In the genomic region with DNA sequence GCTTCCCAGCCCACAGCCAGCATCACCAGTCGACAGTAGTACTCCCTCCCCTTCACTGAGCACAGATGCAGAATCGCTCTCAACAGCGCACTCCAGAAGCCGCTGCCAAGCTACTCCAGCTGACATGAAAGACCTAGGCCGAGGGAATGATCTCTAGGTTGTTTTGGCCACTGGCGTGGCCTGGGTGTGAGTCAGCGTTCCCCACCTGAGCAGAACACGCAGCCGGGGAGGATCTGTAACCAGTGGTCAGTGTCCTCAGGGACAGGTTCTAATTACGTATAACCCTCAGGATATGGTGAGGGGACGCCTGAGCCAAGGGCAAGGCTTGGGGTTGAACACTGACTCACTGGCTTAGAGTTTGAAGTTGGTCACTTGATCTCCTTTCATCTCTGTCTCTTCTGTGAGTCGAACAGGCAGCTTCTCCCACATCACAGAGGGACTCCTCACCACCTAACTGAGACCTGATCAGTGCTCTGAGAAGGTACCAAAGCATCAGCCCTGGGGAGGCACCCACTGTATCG, we compare ENCODE assay signal across 1 cellular context.
TF ChIP-seq lines count a peak whose summit lies in the region.

No MANE protein-coding gene starts in this region.

TF ChIP-seq in K562, 482 proteins besides CTCF, POLR2A, EP300 and RAD21 (continued from another document and continues in another):
- TF ChIP-seq, protein P1, sequence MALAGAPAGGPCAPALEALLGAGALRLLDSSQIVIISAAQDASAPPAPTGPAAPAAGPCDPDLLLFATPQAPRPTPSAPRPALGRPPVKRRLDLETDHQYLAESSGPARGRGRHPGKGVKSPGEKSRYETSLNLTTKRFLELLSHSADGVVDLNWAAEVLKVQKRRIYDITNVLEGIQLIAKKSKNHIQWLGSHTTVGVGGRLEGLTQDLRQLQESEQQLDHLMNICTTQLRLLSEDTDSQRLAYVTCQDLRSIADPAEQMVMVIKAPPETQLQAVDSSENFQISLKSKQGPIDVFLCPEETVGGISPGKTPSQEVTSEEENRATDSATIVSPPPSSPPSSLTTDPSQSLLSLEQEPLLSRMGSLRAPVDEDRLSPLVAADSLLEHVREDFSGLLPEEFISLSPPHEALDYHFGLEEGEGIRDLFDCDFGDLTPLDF (CRISPR knock-in tag; IDR thresholded peaks at IDR 0.05), result no peak
- TF ChIP-seq ESRRA (IDR thresholded peaks at IDR 0.05; ENCODE audit: borderline replicate concordance, low read depth) (peak; percentile 56; the same call in 1 of the 2 replicates), ZBED1 (IDR thresholded peaks at IDR 0.05) (no peak), RBM22 (IDR thresholded peaks at IDR 0.05; ENCODE audit: low read depth, low read length, poor library complexity, severe bottlenecking) (no peak), MYNN (IDR thresholded peaks at IDR 0.05) (no peak), MYNN (CRISPR knock-in tag; IDR thresholded peaks at IDR 0.05) (no peak), TCF7 (IDR thresholded peaks at IDR 0.05; ENCODE audit: borderline replicate concordance) (no peak), DPF2 (IDR thresholded peaks at IDR 0.05) (peak; percentile 50), CTBP1 (IDR thresholded peaks at IDR 0.05; ENCODE audit: borderline replicate concordance) (peak; percentile 81), TEAD2 (tag; IDR thresholded peaks at IDR 0.05) (no peak), ZNF316 (IDR thresholded peaks at IDR 0.05) (peak; percentile 81), ZNF197 (CRISPR knock-in tag; IDR thresholded peaks at IDR 0.05; ENCODE audit: low read depth) (no peak), ZFP36 (IDR thresholded peaks at IDR 0.05; ENCODE audit: low read depth, low read length, partially characterized antibody) (no peak), ZNF146 (CRISPR knock-in tag; IDR thresholded peaks at IDR 0.05; ENCODE audit: unreplicated experiment) (no peak), KAT8 (IDR thresholded peaks at IDR 0.05; ENCODE audit: low read depth) (no peak), CCNT2 (IDR thresholded peaks at IDR 0.05; ENCODE audit: borderline replicate concordance, extremely low read depth, insufficient read length, low read depth, low read length) (no peak), ZNF695 (CRISPR knock-in tag; IDR thresholded peaks at IDR 0.05) (no peak), HIVEP1 (CRISPR knock-in tag; IDR thresholded peaks at IDR 0.05) (no peak), E2F3 (CRISPR knock-in tag; IDR thresholded peaks at IDR 0.05) (no peak), TAF9B (IDR thresholded peaks at IDR 0.05; ENCODE audit: partially characterized antibody) (peak; percentile 35), C11orf30 (IDR thresholded peaks at IDR 0.05; ENCODE audit: low read depth) (peak; percentile 86), EZH2 (IDR thresholded peaks at IDR 0.05; ENCODE audit: borderline replicate concordance, low read depth, low read length) (no peak), MTA1 (IDR thresholded peaks at IDR 0.05; ENCODE audit: borderline replicate concordance) (peak; percentile 38), FOXA1 (IDR thresholded peaks at IDR 0.05; ENCODE audit: borderline replicate concordance) (no peak), MAFG (tag; conservative IDR thresholded peaks at IDR 0.05) (peak; percentile 74; the same call in 1 of the 2 replicates), LCOR (CRISPR knock-in tag; IDR thresholded peaks at IDR 0.05) (no peak), JUND (IDR thresholded peaks at IDR 0.05; ENCODE audit: borderline replicate concordance, low read depth, low read length) (peak; percentile 83), JUND (tag; IDR thresholded peaks at IDR 0.05; ENCODE audit: borderline replicate concordance, low read depth, low read length) (peak; percentile 75; the same call in 1 of the 3 replicates), ZBTB7A (IDR thresholded peaks at IDR 0.05; ENCODE audit: borderline replicate concordance, control insufficient read depth, low read depth, low read length) (peak; percentile 52; the same call in 1 of the 2 replicates), GABPB1 (CRISPR knock-in tag; IDR thresholded peaks at IDR 0.05) (no peak), SNRNP70 (optimal IDR thresholded peaks at IDR 0.05; ENCODE audit: low read depth, low read length) (no peak), STAG1 (CRISPR knock-in tag; IDR thresholded peaks at IDR 0.05; ENCODE audit: borderline replicate concordance) (no peak), CBFA2T3 (IDR thresholded peaks at IDR 0.05) (peak; percentile 45; the same call in 1 of the 2 replicates), ZNF175 (CRISPR knock-in tag; IDR thresholded peaks at IDR 0.05; ENCODE audit: low read depth) (no peak), ZFP1 (CRISPR knock-in tag; IDR thresholded peaks at IDR 0.05) (no peak), ZNF253 (CRISPR knock-in tag; conservative IDR thresholded peaks at IDR 0.05) (no peak), ZZZ3 (IDR thresholded peaks at IDR 0.05) (no peak), POU5F1 (IDR thresholded peaks at IDR 0.05; ENCODE audit: borderline replicate concordance, low read depth, low read length, partially characterized antibody) (no peak), RBFOX2 (IDR thresholded peaks at IDR 0.05; ENCODE audit: low read depth, low read length) (peak; percentile 46), ZNF561 (CRISPR knock-in tag; conservative IDR thresholded peaks at IDR 0.05) (no peak), HNRNPLL (IDR thresholded peaks at IDR 0.05; ENCODE audit: low read depth, low read length, poor library complexity, severe bottlenecking) (no peak), ZNF431 (CRISPR knock-in tag; IDR thresholded peaks at IDR 0.05) (no peak), POLR2H (tag; IDR thresholded peaks at IDR 0.05; ENCODE audit: low read depth) (no peak), KLF16 (IDR thresholded peaks at IDR 0.05) (no peak), PHF21A (IDR thresholded peaks at IDR 0.05; ENCODE audit: borderline replicate concordance, low read depth) (no peak), ZNF445 (CRISPR knock-in tag; IDR thresholded peaks at IDR 0.05; ENCODE audit: low read depth) (no peak), ZNF436 (CRISPR knock-in tag; IDR thresholded peaks at IDR 0.05) (no peak), CBFA2T2 (conservative IDR thresholded peaks at IDR 0.05) (0 out of 2 replicates have a peak, but pooled peaks have one; percentile 15), EP400 (IDR thresholded peaks at IDR 0.05) (no peak), GATAD2A (IDR thresholded peaks at IDR 0.05) (peak; percentile 75), ZFX (CRISPR knock-in tag; IDR thresholded peaks at IDR 0.05) (peak; percentile 78), CREM (IDR thresholded peaks at IDR 0.05; ENCODE audit: low read depth) (no peak; the same call in 1 of the 2 replicates), NR2F6 (CRISPR knock-in tag; IDR thresholded peaks at IDR 0.05) (0 out of 2 replicates have a peak, but pooled peaks have one; percentile 34), POLR2AphosphoS5 (IDR thresholded peaks at IDR 0.05; ENCODE audit: control insufficient read depth, insufficient read depth, low read depth, low read length) (0 out of 2 replicates have a peak, but pooled peaks have one; percentile 14), NFXL1 (CRISPR knock-in tag; IDR thresholded peaks at IDR 0.05) (no peak), ZNF174 (CRISPR knock-in tag; IDR thresholded peaks at IDR 0.05) (no peak), ZC3H4 (CRISPR knock-in tag; IDR thresholded peaks at IDR 0.05; ENCODE audit: borderline replicate concordance) (no peak), RFX5 (IDR thresholded peaks at IDR 0.05; ENCODE audit: low read depth, low read length) (no peak), CHCHD3 (CRISPR knock-in tag; IDR thresholded peaks at IDR 0.05) (no peak), ZNF780A (CRISPR knock-in tag; IDR thresholded peaks at IDR 0.05) (no peak), TAL1 (IDR thresholded peaks at IDR 0.05) (no peak), TRIM28 (IDR thresholded peaks at IDR 0.05) (0 out of 2 replicates have a peak, but pooled peaks have one; percentile 11), HMG20B (CRISPR knock-in tag; IDR thresholded peaks at IDR 0.05) (no peak), KLF13 (tag; IDR thresholded peaks at IDR 0.05; ENCODE audit: borderline replicate concordance, low read depth) (0 out of 2 replicates have a peak, but pooled peaks have one; percentile 23)
- TF ChIP-seq, protein P2, sequence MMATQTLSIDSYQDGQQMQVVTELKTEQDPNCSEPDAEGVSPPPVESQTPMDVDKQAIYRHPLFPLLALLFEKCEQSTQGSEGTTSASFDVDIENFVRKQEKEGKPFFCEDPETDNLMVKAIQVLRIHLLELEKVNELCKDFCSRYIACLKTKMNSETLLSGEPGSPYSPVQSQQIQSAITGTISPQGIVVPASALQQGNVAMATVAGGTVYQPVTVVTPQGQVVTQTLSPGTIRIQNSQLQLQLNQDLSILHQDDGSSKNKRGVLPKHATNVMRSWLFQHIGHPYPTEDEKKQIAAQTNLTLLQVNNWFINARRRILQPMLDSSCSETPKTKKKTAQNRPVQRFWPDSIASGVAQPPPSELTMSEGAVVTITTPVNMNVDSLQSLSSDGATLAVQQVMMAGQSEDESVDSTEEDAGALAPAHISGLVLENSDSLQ (IDR thresholded peaks at IDR 0.05), result peak; percentile 23; the same call in 1 of the 2 replicates
- TF ChIP-seq, protein P3, sequence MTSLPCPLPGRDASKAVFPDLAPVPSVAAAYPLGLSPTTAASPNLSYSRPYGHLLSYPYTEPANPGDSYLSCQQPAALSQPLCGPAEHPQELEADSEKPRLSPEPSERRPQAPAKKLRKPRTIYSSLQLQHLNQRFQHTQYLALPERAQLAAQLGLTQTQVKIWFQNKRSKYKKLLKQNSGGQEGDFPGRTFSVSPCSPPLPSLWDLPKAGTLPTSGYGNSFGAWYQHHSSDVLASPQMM (CRISPR knock-in tag; IDR thresholded peaks at IDR 0.05), result no peak
- TF ChIP-seq, protein P4, sequence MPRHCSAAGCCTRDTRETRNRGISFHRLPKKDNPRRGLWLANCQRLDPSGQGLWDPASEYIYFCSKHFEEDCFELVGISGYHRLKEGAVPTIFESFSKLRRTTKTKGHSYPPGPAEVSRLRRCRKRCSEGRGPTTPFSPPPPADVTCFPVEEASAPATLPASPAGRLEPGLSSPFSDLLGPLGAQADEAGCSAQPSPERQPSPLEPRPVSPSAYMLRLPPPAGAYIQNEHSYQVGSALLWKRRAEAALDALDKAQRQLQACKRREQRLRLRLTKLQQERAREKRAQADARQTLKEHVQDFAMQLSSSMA (CRISPR knock-in tag; IDR thresholded peaks at IDR 0.05), result no peak
- TF ChIP-seq, protein P5, sequence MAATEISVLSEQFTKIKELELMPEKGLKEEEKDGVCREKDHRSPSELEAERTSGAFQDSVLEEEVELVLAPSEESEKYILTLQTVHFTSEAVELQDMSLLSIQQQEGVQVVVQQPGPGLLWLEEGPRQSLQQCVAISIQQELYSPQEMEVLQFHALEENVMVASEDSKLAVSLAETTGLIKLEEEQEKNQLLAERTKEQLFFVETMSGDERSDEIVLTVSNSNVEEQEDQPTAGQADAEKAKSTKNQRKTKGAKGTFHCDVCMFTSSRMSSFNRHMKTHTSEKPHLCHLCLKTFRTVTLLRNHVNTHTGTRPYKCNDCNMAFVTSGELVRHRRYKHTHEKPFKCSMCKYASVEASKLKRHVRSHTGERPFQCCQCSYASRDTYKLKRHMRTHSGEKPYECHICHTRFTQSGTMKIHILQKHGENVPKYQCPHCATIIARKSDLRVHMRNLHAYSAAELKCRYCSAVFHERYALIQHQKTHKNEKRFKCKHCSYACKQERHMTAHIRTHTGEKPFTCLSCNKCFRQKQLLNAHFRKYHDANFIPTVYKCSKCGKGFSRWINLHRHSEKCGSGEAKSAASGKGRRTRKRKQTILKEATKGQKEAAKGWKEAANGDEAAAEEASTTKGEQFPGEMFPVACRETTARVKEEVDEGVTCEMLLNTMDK (IDR thresholded peaks at IDR 0.05; ENCODE audit: borderline replicate concordance, insufficient read depth, low read depth, low read length, poor library complexity, severe bottlenecking), result no peak
- TF ChIP-seq, protein P6, sequence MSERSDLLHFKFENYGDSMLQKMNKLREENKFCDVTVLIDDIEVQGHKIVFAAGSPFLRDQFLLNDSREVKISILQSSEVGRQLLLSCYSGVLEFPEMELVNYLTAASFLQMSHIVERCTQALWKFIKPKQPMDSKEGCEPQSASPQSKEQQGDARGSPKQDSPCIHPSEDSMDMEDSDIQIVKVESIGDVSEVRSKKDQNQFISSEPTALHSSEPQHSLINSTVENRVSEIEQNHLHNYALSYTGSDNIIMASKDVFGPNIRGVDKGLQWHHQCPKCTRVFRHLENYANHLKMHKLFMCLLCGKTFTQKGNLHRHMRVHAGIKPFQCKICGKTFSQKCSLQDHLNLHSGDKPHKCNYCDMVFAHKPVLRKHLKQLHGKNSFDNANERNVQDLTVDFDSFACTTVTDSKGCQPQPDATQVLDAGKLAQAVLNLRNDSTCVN (CRISPR knock-in tag; IDR thresholded peaks at IDR 0.05), result no peak
- TF ChIP-seq, protein P7, sequence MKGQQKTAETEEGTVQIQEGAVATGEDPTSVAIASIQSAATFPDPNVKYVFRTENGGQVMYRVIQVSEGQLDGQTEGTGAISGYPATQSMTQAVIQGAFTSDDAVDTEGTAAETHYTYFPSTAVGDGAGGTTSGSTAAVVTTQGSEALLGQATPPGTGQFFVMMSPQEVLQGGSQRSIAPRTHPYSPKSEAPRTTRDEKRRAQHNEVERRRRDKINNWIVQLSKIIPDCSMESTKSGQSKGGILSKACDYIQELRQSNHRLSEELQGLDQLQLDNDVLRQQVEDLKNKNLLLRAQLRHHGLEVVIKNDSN (CRISPR knock-in tag; IDR thresholded peaks at IDR 0.05), result no peak
- TF ChIP-seq, protein P8, sequence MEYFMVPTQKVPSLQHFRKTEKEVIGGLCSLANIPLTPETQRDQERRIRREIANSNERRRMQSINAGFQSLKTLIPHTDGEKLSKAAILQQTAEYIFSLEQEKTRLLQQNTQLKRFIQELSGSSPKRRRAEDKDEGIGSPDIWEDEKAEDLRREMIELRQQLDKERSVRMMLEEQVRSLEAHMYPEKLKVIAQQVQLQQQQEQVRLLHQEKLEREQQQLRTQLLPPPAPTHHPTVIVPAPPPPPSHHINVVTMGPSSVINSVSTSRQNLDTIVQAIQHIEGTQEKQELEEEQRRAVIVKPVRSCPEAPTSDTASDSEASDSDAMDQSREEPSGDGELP (CRISPR knock-in tag; IDR thresholded peaks at IDR 0.05; ENCODE audit: borderline replicate concordance), result peak; percentile 89
- TF ChIP-seq, protein P9, sequence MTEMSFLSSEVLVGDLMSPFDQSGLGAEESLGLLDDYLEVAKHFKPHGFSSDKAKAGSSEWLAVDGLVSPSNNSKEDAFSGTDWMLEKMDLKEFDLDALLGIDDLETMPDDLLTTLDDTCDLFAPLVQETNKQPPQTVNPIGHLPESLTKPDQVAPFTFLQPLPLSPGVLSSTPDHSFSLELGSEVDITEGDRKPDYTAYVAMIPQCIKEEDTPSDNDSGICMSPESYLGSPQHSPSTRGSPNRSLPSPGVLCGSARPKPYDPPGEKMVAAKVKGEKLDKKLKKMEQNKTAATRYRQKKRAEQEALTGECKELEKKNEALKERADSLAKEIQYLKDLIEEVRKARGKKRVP (CRISPR knock-in tag; IDR thresholded peaks at IDR 0.05), result 0 out of 2 replicates have a peak, but pooled peaks have one; percentile 52
- TF ChIP-seq, protein P10, sequence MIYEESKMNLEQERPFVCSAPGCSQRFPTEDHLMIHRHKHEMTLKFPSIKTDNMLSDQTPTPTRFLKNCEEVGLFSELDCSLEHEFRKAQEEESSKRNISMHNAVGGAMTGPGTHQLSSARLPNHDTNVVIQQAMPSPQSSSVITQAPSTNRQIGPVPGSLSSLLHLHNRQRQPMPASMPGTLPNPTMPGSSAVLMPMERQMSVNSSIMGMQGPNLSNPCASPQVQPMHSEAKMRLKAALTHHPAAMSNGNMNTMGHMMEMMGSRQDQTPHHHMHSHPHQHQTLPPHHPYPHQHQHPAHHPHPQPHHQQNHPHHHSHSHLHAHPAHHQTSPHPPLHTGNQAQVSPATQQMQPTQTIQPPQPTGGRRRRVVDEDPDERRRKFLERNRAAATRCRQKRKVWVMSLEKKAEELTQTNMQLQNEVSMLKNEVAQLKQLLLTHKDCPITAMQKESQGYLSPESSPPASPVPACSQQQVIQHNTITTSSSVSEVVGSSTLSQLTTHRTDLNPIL (CRISPR knock-in tag; IDR thresholded peaks at IDR 0.05), result no peak
